Comparison of ENCODE assay signal across 2 cellular contexts in genomic region chr20:30937790-30938189, GRCh38.
A peak's percentile ranks its signal among the peaks of the same experiment; 100 is the strongest.
TF ChIP-seq lines count a peak whose summit lies in the region.

No MANE protein-coding gene starts in this region.

TF ChIP-seq in HepG2, 621 proteins besides CTCF, POLR2A, EP300 and RAD21 (continued from another document):
- TF ChIP-seq ZNF740 (CRISPR knock-in tag; IDR thresholded peaks at IDR 0.05) (no peak), MAFF (IDR thresholded peaks at IDR 0.05; ENCODE audit: low read depth, low read length) (peak; percentile 66)

TF ChIP-seq in A549, 52 proteins besides CTCF, POLR2A, EP300 and RAD21 (continued from another document):
- TF ChIP-seq MAX (IDR thresholded peaks at IDR 0.05), result no peak
